8 cellular contexts compared by ENCODE assay signal in the genomic region with DNA sequence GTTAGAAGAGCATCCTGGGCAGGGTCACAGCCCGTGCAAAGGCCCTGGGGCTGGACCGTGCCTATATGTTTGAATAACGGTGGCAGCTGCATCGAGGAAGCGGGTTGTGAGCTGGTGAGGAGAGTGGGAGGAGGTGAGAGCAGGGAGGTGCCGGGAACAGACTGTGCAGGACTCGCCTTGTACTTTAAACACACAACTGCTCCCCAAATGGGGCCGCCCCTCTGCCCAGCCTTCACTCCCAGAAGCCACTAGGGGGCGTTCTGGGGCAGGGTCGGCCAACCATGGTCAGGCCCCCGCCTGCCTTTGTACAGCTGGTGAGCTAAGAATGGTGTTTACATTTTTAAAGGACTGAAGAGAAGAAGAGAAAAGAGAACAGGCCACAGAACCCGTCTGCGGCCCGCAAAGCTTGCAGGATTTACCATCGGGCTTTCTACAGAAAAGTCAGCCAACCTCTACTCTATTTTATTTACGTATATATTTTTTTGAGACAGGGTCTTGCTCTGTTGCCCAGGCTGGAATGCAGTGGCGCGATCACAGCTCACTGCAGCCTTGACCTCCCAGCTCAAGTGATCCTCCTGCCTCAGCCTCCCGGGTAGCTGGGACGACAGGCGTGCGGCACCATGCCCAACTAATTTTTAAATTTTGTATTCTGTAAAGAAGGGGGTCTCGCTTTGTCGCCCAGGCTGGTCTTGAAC. TPM values are rescaled to one million over a fixed set of nuclear protein-coding genes. Genes with fewer than 3 reads are reported as not detected.
DNase-seq lines count a peak whose midpoint lies in the region; ATAC-seq and TF ChIP-seq lines count a peak whose summit lies in the region.
"Not testable (repeated sequence)": the region's sequence is repeated elsewhere in the genome, so short reads cannot be mapped to it uniquely, and the experiment has no call there.

No MANE protein-coding gene starts in this region.

- H3K9me3 ChIP-seq in SJCRH30 (replicated peaks); hepatocyte (ENCODE audit: low read depth); parathyroid adenoma (ENCODE audit: control insufficient read depth, low read length); testis: not testable (repeated sequence)

- TF ChIP-seq POLR2A in testis (IDR thresholded peaks at IDR 0.05), result not testable (repeated sequence)

- not testable (repeated sequence) for H3K36me3 ChIP-seq in SJCRH30; hepatocyte (replicated peaks; ENCODE audit: insufficient read depth, low read depth); parathyroid adenoma (ENCODE audit: control insufficient read depth, insufficient read depth, low read length); testis (ENCODE audit: low read depth, missing control alignments)

- H3K27ac ChIP-seq in SJCRH30, parathyroid adenoma, testis: not testable (repeated sequence)
- H3K27ac ChIP-seq in hepatocyte, result peak overlapping the region; percentile 34

- intact Hi-C loops in testis (cut with DNase I; ENCODE audit: low total_unique reads), result not testable (repeated sequence)

- TF ChIP-seq CTCF in hepatocyte (IDR thresholded peaks at IDR 0.05; ENCODE audit: poor library complexity) (peak; percentile 63), parathyroid adenoma (IDR thresholded peaks at IDR 0.05) (peak; percentile 33), testis (IDR thresholded peaks at IDR 0.05) (peak in 2 of 3 experiments; percentile 34 to 66)

- CTCF ChIA-PET in activated CD8-positive, alpha-beta memory T cell treated with anti-CD3 and anti-CD28 coated beads, Interleukin-2, amount 10 ng/mL, durations not matched to agents 7 days and 5 days (lab: Charles Lee), result interaction anchor here (0.6 to 3.3 kb wide), 10 partner anchors 11 to 280 kb away, joined by 3 to 35 read pairs (median 3); no protein-coding TSS in a partner anchor

- not testable (repeated sequence) for H3K9me2 ChIP-seq in hepatocyte (replicated peaks; ENCODE audit: insufficient read depth)

- H3K79me2 ChIP-seq in hepatocyte (peaks cover 75% of the 10 kb centered on the region), parathyroid adenoma (peaks cover 32% of the 10 kb centered on the region)

- DNase-seq in Daoy (ENCODE audit: low read depth), result peak; percentile 54
- DNase-seq in SJCRH30, result peak; percentile 76 to 78
- peak; percentile 63 for DNase-seq in activated CD8-positive, alpha-beta memory T cell treated with anti-CD3 and anti-CD28 coated beads, Interleukin-2, amount 10 ng/mL, durations not matched to agents 7 days and 5 days
- peak in 1 of 2 donors; percentile 21 for DNase-seq in central memory CD8-positive, alpha-beta T cell (ENCODE audit: low spot score in 2 of 2)
- DNase-seq in hepatocyte (ENCODE audit: low spot score), result peak; percentile 56
- DNase-seq in testis, result peak; percentile 47

- H3K27me3 Mint-ChIP-seq in activated CD8-positive, alpha-beta memory T cell treated with anti-CD3 and anti-CD28 coated beads, Interleukin-2, amount 10 ng/mL, durations not matched to agents 7 days and 5 days, result peaks cover 19% of the 10 kb centered on the region
- not testable (repeated sequence) for H3K27me3 Mint-ChIP-seq in central memory CD8-positive, alpha-beta T cell

- not testable (repeated sequence) for H3K27me3 ChIP-seq in SJCRH30; hepatocyte; parathyroid adenoma (ENCODE audit: control insufficient read depth, insufficient read depth, low read length); testis

- H3K36me3 Mint-ChIP-seq in activated CD8-positive, alpha-beta memory T cell treated with anti-CD3 and anti-CD28 coated beads, Interleukin-2, amount 10 ng/mL, durations not matched to agents 7 days and 5 days, result not testable (repeated sequence)
- H3K36me3 Mint-ChIP-seq in central memory CD8-positive, alpha-beta T cell (ENCODE audit: insufficient read depth), result peaks cover 12% of the 10 kb centered on the region

- ATAC-seq in activated CD8-positive, alpha-beta memory T cell treated with anti-CD3 and anti-CD28 coated beads, Interleukin-2, amount 10 ng/mL, durations not matched to agents 7 days and 5 days, result peak; percentile 60
- ATAC-seq in central memory CD8-positive, alpha-beta T cell (replicated peaks; ENCODE audit: extremely low read depth, poor library complexity, severe bottlenecking), result peak; percentile 61

- H3K4me3 ChIP-seq in SJCRH30; hepatocyte; parathyroid adenoma (ENCODE audit: low read depth, low read length); testis: not testable (repeated sequence)

- not testable (repeated sequence) for H3K4me1 ChIP-seq in SJCRH30; hepatocyte (ENCODE audit: insufficient read depth); parathyroid adenoma; testis

- peaks cover 21% of the 10 kb centered on the region for H4K20me1 ChIP-seq in hepatocyte (ENCODE audit: insufficient read depth, poor library complexity, severe bottlenecking)

- peaks cover 18% of the 10 kb centered on the region for H3K4me1 Mint-ChIP-seq in activated CD8-positive, alpha-beta memory T cell treated with anti-CD3 and anti-CD28 coated beads, Interleukin-2, amount 10 ng/mL, durations not matched to agents 7 days and 5 days
- peaks cover 44% of the 10 kb centered on the region for H3K4me1 Mint-ChIP-seq in central memory CD8-positive, alpha-beta T cell

- peak; percentile 57 for TF ChIP-seq RAD21 in Ishikawa (IDR thresholded peaks at IDR 0.05; ENCODE audit: low read depth)

- WGBS in hepatocyte (ENCODE audit: low lambda C conversion rate, missing lambda C conversion rate), result 75% methylated on average over 24 of the region's 24 CpGs
- WGBS in testis, 2 donors, result 73 to 80% methylated on average over 24 of the region's 24 CpGs

- not testable (repeated sequence) for H3K9ac ChIP-seq in parathyroid adenoma

- not testable (repeated sequence) for H3K9me3 Mint-ChIP-seq in activated CD8-positive, alpha-beta memory T cell treated with anti-CD3 and anti-CD28 coated beads, Interleukin-2, amount 10 ng/mL, durations not matched to agents 7 days and 5 days (ENCODE audit: low read depth); central memory CD8-positive, alpha-beta T cell

- TF ChIP-seq EP300 in Ishikawa (IDR thresholded peaks at IDR 0.05; ENCODE audit: borderline replicate concordance), result not testable (repeated sequence)

- H3K4me3 Mint-ChIP-seq in activated CD8-positive, alpha-beta memory T cell treated with anti-CD3 and anti-CD28 coated beads, Interleukin-2, amount 10 ng/mL, durations not matched to agents 7 days and 5 days; central memory CD8-positive, alpha-beta T cell: not testable (repeated sequence)

- H2AFZ ChIP-seq in hepatocyte, parathyroid adenoma: not testable (repeated sequence)

- not testable (repeated sequence) for H3K27ac Mint-ChIP-seq in activated CD8-positive, alpha-beta memory T cell treated with anti-CD3 and anti-CD28 coated beads, Interleukin-2, amount 10 ng/mL, durations not matched to agents 7 days and 5 days
- peak overlapping the region; percentile 57 for H3K27ac Mint-ChIP-seq in central memory CD8-positive, alpha-beta T cell (ENCODE audit: low read depth)

- not testable (repeated sequence) for H3K4me2 ChIP-seq in hepatocyte; parathyroid adenoma (ENCODE audit: low read length)

RNA-seq across cellular contexts. Expression of a gene that starts 5.7 kb away (rescaled TPM):
- total RNA-seq in Daoy (2014; rRNA removed; shearing (Covaris generic)), result 2.3 and 5.8 TPM in 2 replicates
- total RNA-seq in SJCRH30 (2014; rRNA removed; shearing (Covaris generic)), result 9.3 and 9.4 TPM in 2 replicates
- total RNA-seq in activated CD8-positive, alpha-beta memory T cell treated with anti-CD3 and anti-CD28 coated beads, Interleukin-2, amount 10 ng/mL, durations not matched to agents 7 days and 5 days, result 1 to 10 TPM; 3.7 to 4.3 TPM
- total RNA-seq in hepatocyte, result 11.5 and 16.9 TPM in 2 replicates
- 11.9 and 16.3 TPM in 2 replicates for polyA plus RNA-seq in hepatocyte
- total RNA-seq in testis, result 10 to 100 TPM; 45.0 to 57.2 TPM
- 23.8 TPM for polyA plus RNA-seq in testis (ENCODE audit: insufficient read depth, low read depth, low replicate concordance)
